In the genomic region with DNA sequence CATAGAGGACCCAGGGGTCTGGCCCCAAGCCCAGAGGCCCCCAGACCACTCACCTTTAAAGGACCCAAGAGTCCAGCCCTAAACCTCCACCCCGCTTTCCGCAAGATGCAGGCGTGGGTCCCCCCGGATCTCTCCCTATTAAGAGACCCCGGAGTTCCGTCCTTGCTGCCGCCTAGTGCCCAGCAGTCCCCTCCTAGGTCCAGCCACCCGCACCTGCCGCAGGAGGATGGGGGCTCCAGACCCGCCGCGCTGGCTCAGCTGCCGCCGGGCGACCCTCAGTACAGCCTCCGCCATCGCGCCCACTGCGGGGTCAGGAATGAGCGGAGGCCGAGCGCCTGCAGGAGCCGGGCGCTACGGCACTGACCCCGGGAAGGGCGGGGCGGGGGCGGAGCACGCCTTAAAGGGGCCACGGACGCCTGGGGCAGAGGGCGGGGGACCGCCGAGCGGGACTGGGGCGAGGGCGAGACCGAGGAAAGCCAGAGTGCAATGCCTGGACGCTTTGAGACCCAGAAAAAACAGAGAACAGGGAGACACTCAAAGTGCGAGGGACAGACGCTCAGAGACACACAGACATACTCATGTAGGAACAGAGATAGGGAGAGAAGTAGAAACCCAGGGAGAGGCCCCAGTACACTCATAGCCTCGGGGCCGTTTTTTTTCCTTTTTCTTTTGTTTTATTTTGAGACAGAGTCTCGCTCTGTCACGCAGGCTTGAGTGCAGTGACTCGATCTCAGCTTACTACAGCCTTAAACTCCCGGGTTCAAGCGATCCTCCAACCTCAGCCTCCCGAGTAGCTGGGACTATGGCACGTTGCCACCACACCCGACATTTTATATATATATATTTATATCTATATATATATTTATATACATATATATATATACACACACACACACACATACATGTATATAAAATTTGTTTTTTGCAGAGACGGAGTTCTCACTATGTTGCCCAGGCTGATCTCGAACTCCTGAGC, we compare ENCODE assay signal across 8 cellular contexts. TPM values are rescaled to one million over a fixed set of nuclear protein-coding genes. Genes with fewer than 3 reads are reported as not detected.
DNase-seq lines count a peak whose midpoint lies in the region; ATAC-seq and TF ChIP-seq lines count a peak whose summit lies in the region.

Gene ETHE1 (minus strand): TSS at position 318 of the 976 bp plus-strand sequence. CDS start 24 bp downstream, at position 294.

- ATAC-seq in HG02840 (IDR thresholded peaks at IDR 0.05; ENCODE audit: low FRiP score, unreplicated experiment): peak; percentile 64

- H3K27ac ChIP-seq in cingulate gyrus (ENCODE audit: low read depth, low read length): peak within 1 kb of the TSS; percentile 65

- no peak for TF ChIP-seq CTCF in GM13977 (IDR thresholded peaks at IDR 0.05; ENCODE audit: extremely low read depth, insufficient read depth, missing control alignments)

- DNase-seq in GM13977 (ENCODE audit: low spot score): peak; percentile 86
- peak; percentile 41 for DNase-seq in NCI-H460 (ENCODE audit: extremely low read depth, low read depth)
- peak; percentile 54 to 74 for DNase-seq in activated CD4-positive, alpha-beta T cell treated with anti-CD3 and anti-CD28 coated beads for 24 hours (ENCODE audit: low read depth in 2 of 2)
- peak; percentile 73 for DNase-seq in kidney tubule cell (ENCODE audit: low spot score)
- DNase-seq in stimulated activated CD4-positive, alpha-beta T cell treated with anti-CD3 and anti-CD28 coated beads, Interleukin-15, amount 100 ng/mL, for 24 hours: peak; percentile 90
- DNase-seq in NCI-H187 treated with DMSO at 0.1 percent for 48 hours (lab: John Stamatoyannopoulos, UW): no peak

- in situ Hi-C loops in GM13977 (cut with MboI; ENCODE audit: low pct_unique_long_range_greater_than_20kb, low sequenced_read_pairs, unreplicated experiment): no loop called here

RNA-seq across cellular contexts. Expression of gene ETHE1, which starts in this region (rescaled TPM):
- 32.5 and 39.0 TPM in 2 replicates for total RNA-seq in NCI-H460 (2014; rRNA removed; shearing (Covaris generic))
- polyA plus RNA-seq in NCI-H460 (2014; cell fraction: nucleus; rRNA removed): 29.6 and 48.4 TPM in 2 replicates
